In the genomic region with DNA sequence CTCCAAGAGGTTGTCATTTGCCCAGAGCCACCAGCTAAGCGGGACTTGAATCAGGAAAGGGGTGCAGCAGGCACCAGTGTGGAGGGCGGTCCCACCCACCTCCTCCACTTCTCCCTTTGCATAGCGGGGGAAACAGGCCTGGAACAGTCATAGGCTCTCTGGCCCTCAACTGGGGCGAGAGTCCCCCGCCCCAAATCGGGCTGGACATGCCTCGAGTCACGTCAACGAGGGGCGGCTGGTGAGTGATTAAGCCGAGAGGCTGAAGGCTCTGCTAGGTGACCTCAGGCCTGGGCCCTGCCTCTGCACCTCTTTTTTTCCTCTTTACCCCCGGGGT, we compare ENCODE assay signal across 8 cellular contexts. TPM values are rescaled to one million over a fixed set of nuclear protein-coding genes. Genes with fewer than 3 reads are reported as not detected.
A peak's percentile ranks its signal among the peaks of the same experiment; 100 is the strongest.
DNase-seq lines count a peak whose midpoint lies in the region; ATAC-seq and TF ChIP-seq lines count a peak whose summit lies in the region.

No MANE protein-coding gene starts in this region.

- peak; percentile 21 for ATAC-seq in GM18868 (IDR thresholded peaks at IDR 0.05; ENCODE audit: unreplicated experiment)

- no peak overlapping the region for H4K8ac ChIP-seq in mesenchymal stem cell (ENCODE audit: low read length)

- no peak for TF ChIP-seq POLR2A in vagina (IDR thresholded peaks at IDR 0.05)

- WGBS in mesenchymal stem cell, result under 1% methylated on average over 11 of the region's 12 CpGs

- intact Hi-C loops in vagina (cut with DNase I), result loop anchor here (2.0 kb wide), 1 partner anchor 51 kb away; no protein-coding TSS in a partner anchor

- peak overlapping the region; percentile 37 for H4K91ac ChIP-seq in mesenchymal stem cell (ENCODE audit: low read length)

- H3K18ac ChIP-seq in mesenchymal stem cell (ENCODE audit: low read depth in 1 of 2, low read length in 2 of 2), result peak overlapping the region; percentile 14 to 77

- no peaks in the 10 kb centered on the region for H3K4me1 ChIP-seq in HUES6 (ENCODE audit: control insufficient read depth, insufficient read depth, low read length)
- peaks cover 22% of the 10 kb centered on the region for H3K4me1 ChIP-seq in mesenchymal stem cell (ENCODE audit: control insufficient read depth, insufficient read depth, low read depth, low read length)
- H3K4me1 ChIP-seq in vagina, result peaks cover 42% of the 10 kb centered on the region

- H3K27ac ChIP-seq in HUES6 (ENCODE audit: low read depth, low read length) (no peak overlapping the region), mesenchymal stem cell (ENCODE audit: low read length, poor library complexity, severe bottlenecking) (no peak overlapping the region), vagina (peak overlapping the region; percentile 85)

- H2BK5ac ChIP-seq in mesenchymal stem cell (ENCODE audit: low read depth, low read length, poor library complexity, severe bottlenecking), result no peak overlapping the region

- no peak overlapping the region for H3K9ac ChIP-seq in HUES6 (ENCODE audit: low read length)
- peak overlapping the region; percentile 80 for H3K9ac ChIP-seq in mesenchymal stem cell (ENCODE audit: low read length)

- no peak overlapping the region for H2BK15ac ChIP-seq in mesenchymal stem cell (ENCODE audit: low read depth, poor library complexity, severe bottlenecking)

- no peak overlapping the region for H3K4ac ChIP-seq in mesenchymal stem cell (ENCODE audit: low read depth in 1 of 2, low read length in 2 of 2)

- H3K27me3 ChIP-seq in HUES6 (ENCODE audit: control insufficient read depth, insufficient read depth, low read length) (no peaks in the 10 kb centered on the region), mesenchymal stem cell (ENCODE audit: control insufficient read depth in 1 of 2, insufficient read depth in 1 of 2, low read length in 2 of 2) (no peaks in the 10 kb centered on the region), vagina (no peaks in the 10 kb centered on the region)

- peaks cover 6% of the 10 kb centered on the region for H3K79me1 ChIP-seq in mesenchymal stem cell (replicated peaks; ENCODE audit: low read length, poor library complexity, severe bottlenecking)

- no peak overlapping the region for H2AFZ ChIP-seq in mesenchymal stem cell (ENCODE audit: low read depth, low read length)

- H3K4me2 ChIP-seq in mesenchymal stem cell (ENCODE audit: low read length, poor library complexity, severe bottlenecking), result peak overlapping the region; percentile 93

- no peak for TF ChIP-seq CTCF in vagina (IDR thresholded peaks at IDR 0.05)

- H2AK5ac ChIP-seq in mesenchymal stem cell (ENCODE audit: low read length, severe bottlenecking), result no peak overlapping the region

- H3K23ac ChIP-seq in mesenchymal stem cell (ENCODE audit: low read length in 2 of 2), result no peak overlapping the region

- peak overlapping the region in 1 of 2 experiments; percentile 11 for H2BK12ac ChIP-seq in mesenchymal stem cell (ENCODE audit: low read length in 2 of 2)

- DNase-seq in cerebellum (ENCODE audit: low spot score), result peak; percentile 13
- DNase-seq in mesenchymal stem cell, result no peak
- DNase-seq in vagina (ENCODE audit: extremely low spot score in 2 of 2), result peak in 1 of 2 donors; percentile 87
- no peak for DNase-seq in HPDE6-E6E7 (ENCODE audit: extremely low spot score)
- DNase-seq in HuH-7.5 (ENCODE audit: low spot score), result no peak
- DNase-seq in NCI-H2029 treated with DMSO at 0.1 percent for 48 hours (lab: John Stamatoyannopoulos, UW), result no peak

- peaks cover 22% of the 10 kb centered on the region for H3K36me3 ChIP-seq in HUES6 (ENCODE audit: control insufficient read depth, insufficient read depth, low read length)
- peaks cover 25 to 34% of the 10 kb centered on the region in 2 experiments for H3K36me3 ChIP-seq in mesenchymal stem cell (ENCODE audit: control insufficient read depth in 1 of 2, insufficient read depth in 2 of 2, low read depth in 1 of 2, low read length in 2 of 2)
- peaks cover 0 to 31% of the 10 kb centered on the region in 2 donors for H3K36me3 ChIP-seq in vagina

- no peak overlapping the region for H2BK120ac ChIP-seq in mesenchymal stem cell (ENCODE audit: low read depth, low read length)

- no peaks in the 10 kb centered on the region for H3K9me3 ChIP-seq in HUES6 (ENCODE audit: control insufficient read depth, insufficient read depth, low read depth, low read length)
- no peaks in the 10 kb centered on the region for H3K9me3 ChIP-seq in mesenchymal stem cell (ENCODE audit: control insufficient read depth, low read length)
- H3K9me3 ChIP-seq in vagina, result no peaks in the 10 kb centered on the region

- peak overlapping the region; percentile 75 for H3K4me3 ChIP-seq in HUES6 (ENCODE audit: low read depth, low read length)
- H3K4me3 ChIP-seq in mesenchymal stem cell (ENCODE audit: insufficient read depth in 1 of 2, low read depth in 1 of 2, low read length in 2 of 2), result peak overlapping the region; percentile 53 to 79
- H3K4me3 ChIP-seq in vagina, result peak overlapping the region; percentile 46 to 51

- no peak overlapping the region for H3K14ac ChIP-seq in mesenchymal stem cell (ENCODE audit: low read length in 2 of 2)

RNA-seq across cellular contexts. Expression of a gene that starts 0.4 kb away (rescaled TPM):
- total RNA-seq in cerebellum (5.6 TPM), vagina (54.5 TPM)
- polyA plus RNA-seq in mesenchymal stem cell (2013, experiment 1 of 2), result 3.7 TPM
- 3.6 TPM for polyA plus RNA-seq in mesenchymal stem cell (2013, experiment 2 of 2)

RNA-seq across cellular contexts. Expression of a gene that starts 40.7 kb away (rescaled TPM):
- 10.9 TPM for total RNA-seq in cerebellum
- 0.12 TPM for polyA plus RNA-seq in mesenchymal stem cell (2013, experiment 1 of 2)
- polyA plus RNA-seq in mesenchymal stem cell (2013, experiment 2 of 2), result 0.15 TPM
- total RNA-seq in vagina, result 1.5 TPM
